8 cellular contexts compared by ENCODE assay signal in genomic region chr7:116953372-116953726, GRCh38. TPM values are rescaled to one million over a fixed set of nuclear protein-coding genes. Genes with fewer than 3 reads are reported as not detected.
DNase-seq lines count a peak whose midpoint lies in the region; ATAC-seq and TF ChIP-seq lines count a peak whose summit lies in the region.

A gene with protein sequence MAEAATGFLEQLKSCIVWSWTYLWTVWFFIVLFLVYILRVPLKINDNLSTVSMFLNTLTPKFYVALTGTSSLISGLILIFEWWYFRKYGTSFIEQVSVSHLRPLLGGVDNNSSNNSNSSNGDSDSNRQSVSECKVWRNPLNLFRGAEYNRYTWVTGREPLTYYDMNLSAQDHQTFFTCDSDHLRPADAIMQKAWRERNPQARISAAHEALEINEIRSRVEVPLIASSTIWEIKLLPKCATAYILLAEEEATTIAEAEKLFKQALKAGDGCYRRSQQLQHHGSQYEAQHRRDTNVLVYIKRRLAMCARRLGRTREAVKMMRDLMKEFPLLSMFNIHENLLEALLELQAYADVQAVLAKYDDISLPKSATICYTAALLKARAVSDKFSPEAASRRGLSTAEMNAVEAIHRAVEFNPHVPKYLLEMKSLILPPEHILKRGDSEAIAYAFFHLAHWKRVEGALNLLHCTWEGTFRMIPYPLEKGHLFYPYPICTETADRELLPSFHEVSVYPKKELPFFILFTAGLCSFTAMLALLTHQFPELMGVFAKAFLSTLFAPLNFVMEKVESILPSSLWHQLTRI (plus strand): TSS chr7:116953501. CDS start chr7:116953541, 40 bp downstream.

- H3K4me3 ChIP-seq in PC-3 (ENCODE audit: low read length) (peak within 1 kb of the TSS; percentile 82), fibroblast of lung (replicated peaks in 1 of 4; ENCODE audit: control extremely low read depth in 1 of 4, insufficient read depth in 1 of 4, low read depth in 3 of 4, low read length in 4 of 4) (peak within 1 kb of the TSS; percentile 48 to 95 (median 78))

- H3K9me2 ChIP-seq in PC-3 (replicated peaks; ENCODE audit: low read length) = no peaks in the 10 kb centered on the region

- H3F3A ChIP-seq in PC-3 (ENCODE audit: low read length, unreplicated experiment) = no peaks in the 10 kb centered on the region

- peak; percentile 54 for DNase-seq in CD14-positive monocyte (ENCODE audit: low spot score)
- DNase-seq in PC-3 = peak; percentile 68
- peak; percentile 35 for DNase-seq in activated T-helper 1 cell treated with anti-CD3 and anti-CD28 coated beads, Interleukin-12 subunit alpha, Interleukin-12 subunit beta, Interleukin-2, Interleukin-4 antibody, amounts not matched to agents 30 ng/mL and 10 ng/mL and 1 ng/mL, durations not matched to agents 14 hours and 24 hours and 36 hours (ENCODE audit: low spot score)
- peak; percentile 69 to 70 for DNase-seq in fibroblast of lung (ENCODE audit: low read depth in 2 of 2)
- DNase-seq in natural killer cell = peak; percentile 64
- peak; percentile 42 for DNase-seq in stimulated activated naive B cell treated with anti-CD40 and anti-IgM and Interleukin-4, amounts not matched to agents 10 μg/mL and 1 μg/mL and 100 μg/mL, for 72 hours

- TF ChIP-seq CTCF in CD14-positive monocyte (IDR thresholded peaks at IDR 0.05) (no peak), PC-3 (conservative IDR thresholded peaks at IDR 0.05; ENCODE audit: low read depth, low read length) (no peak), fibroblast of lung (conservative IDR thresholded peaks at IDR 0.05 in 1 of 2, IDR thresholded peaks at IDR 0.05 in 1 of 2; ENCODE audit: low read depth in 1 of 2, low read length in 2 of 2) (no peak), natural killer cell (IDR thresholded peaks at IDR 0.05) (no peak)

- H3K36me3 ChIP-seq in PC-3 (ENCODE audit: low read depth, low read length) (no peaks in the 10 kb centered on the region), fibroblast of lung (ENCODE audit: control insufficient read depth, insufficient read depth, low read length) (no peaks in the 10 kb centered on the region)

- H3K27me3 Mint-ChIP-seq in CD14-positive monocyte (ENCODE audit: low read depth in 3 of 3) (peaks cover 2 to 3% (median 2%) of the 10 kb centered on the region in 3 donors), natural killer cell (ENCODE audit: low read depth in 2 of 2) (peaks cover 7% of the 10 kb centered on the region in 2 donors)
- H3K27me3 Mint-ChIP-seq in activated T-helper 1 cell treated with anti-CD3 and anti-CD28 coated beads, Interleukin-12 subunit alpha, Interleukin-12 subunit beta, Interleukin-2, Interleukin-4 antibody, amounts not matched to agents 30 ng/mL and 10 ng/mL and 1 ng/mL, durations not matched to agents 14 hours and 24 hours and 36 hours (ENCODE audit: insufficient read depth) = peaks cover 18% of the 10 kb centered on the region
- peaks cover 15 to 29% of the 10 kb centered on the region in 2 donors for H3K27me3 Mint-ChIP-seq in stimulated activated naive B cell treated with anti-CD40 and anti-IgM and Interleukin-4, amounts not matched to agents 10 μg/mL and 1 μg/mL and 100 μg/mL, for 72 hours

- H3K79me2 ChIP-seq in PC-3 (ENCODE audit: low read length) (peaks cover 44% of the 10 kb centered on the region), fibroblast of lung (ENCODE audit: control insufficient read depth, insufficient read depth, low read length) (peaks cover 23% of the 10 kb centered on the region)

- no TSS peak for BruUV-seq in PC-3 (replicated peaks; lab: Mats Ljungman, UMichigan)

- H4K20me1 ChIP-seq in PC-3 (ENCODE audit: low read length) (no peaks in the 10 kb centered on the region), fibroblast of lung (ENCODE audit: control insufficient read depth, extremely low read depth, insufficient read depth, low read length) (no peaks in the 10 kb centered on the region)

- intact Hi-C loops in CD14-positive monocyte (cut with micrococcal nuclease) (no loop called here), PC-3 (cut with micrococcal nuclease) (no loop called here), natural killer cell (cut with micrococcal nuclease) (loop anchor here (2.0 kb wide), 2 partner anchors 23 to 91 kb away; partner anchors contain the start of gene CAPZA2)
- intact Hi-C loops in activated T-helper 1 cell treated with anti-CD3 and anti-CD28 coated beads, Interleukin-12 subunit alpha, Interleukin-12 subunit beta, Interleukin-2, Interleukin-4 antibody, amounts not matched to agents 30 ng/mL and 10 ng/mL and 1 ng/mL, durations not matched to agents 14 hours and 24 hours and 36 hours (cut with micrococcal nuclease) = loop anchor here (1.0 to 5.0 kb wide), 3 partner anchors 22 to 1229 kb away; partner anchors contain the start of genes CAPZA2 and LSM8

- POLR2A ChIA-PET in PC-3 (lab: Charles Lee; ENCODE audit: unreplicated experiment) = no interaction called here

- H3K4me1 ChIP-seq in PC-3 (ENCODE audit: insufficient read depth, low read length) (peaks cover 28% of the 10 kb centered on the region), fibroblast of lung (ENCODE audit: control insufficient read depth, extremely low read depth, insufficient read depth, low read length) (no peaks in the 10 kb centered on the region)

- H2AFZ ChIP-seq in PC-3 (ENCODE audit: low read length) (peak within 1 kb of the TSS; percentile 96), fibroblast of lung (ENCODE audit: low read length) (peak within 1 kb of the TSS; percentile 94)

- H3K27ac Mint-ChIP-seq in CD14-positive monocyte = peak within 1 kb of the TSS; percentile 80 to 94 (median 90)
- peak within 1 kb of the TSS; percentile 87 for H3K27ac Mint-ChIP-seq in activated T-helper 1 cell treated with anti-CD3 and anti-CD28 coated beads, Interleukin-12 subunit alpha, Interleukin-12 subunit beta, Interleukin-2, Interleukin-4 antibody, amounts not matched to agents 30 ng/mL and 10 ng/mL and 1 ng/mL, durations not matched to agents 14 hours and 24 hours and 36 hours
- H3K27ac Mint-ChIP-seq in natural killer cell = peak within 1 kb of the TSS; percentile 81 to 84
- peak within 1 kb of the TSS; percentile 67 for H3K27ac Mint-ChIP-seq in stimulated activated naive B cell treated with anti-CD40 and anti-IgM and Interleukin-4, amounts not matched to agents 10 μg/mL and 1 μg/mL and 100 μg/mL, for 72 hours

- ATAC-seq in GM19351 (IDR thresholded peaks at IDR 0.05; ENCODE audit: unreplicated experiment) (peak; percentile 29), HG03520 (IDR thresholded peaks at IDR 0.05; ENCODE audit: unreplicated experiment) (peak; percentile 32), PC-3 (peak; percentile 61), natural killer cell (peak; percentile 84 to 87 (median 84))
- ATAC-seq in stimulated activated naive B cell treated with anti-CD40 and anti-IgM and Interleukin-4, amounts not matched to agents 10 μg/mL and 1 μg/mL and 100 μg/mL, for 72 hours (replicated peaks) = peak; percentile 65 to 68

- peaks cover 31% of the 10 kb centered on the region for H3K4me1 Mint-ChIP-seq in CD14-positive monocyte
- peaks cover 12% of the 10 kb centered on the region for H3K4me1 Mint-ChIP-seq in activated T-helper 1 cell treated with anti-CD3 and anti-CD28 coated beads, Interleukin-12 subunit alpha, Interleukin-12 subunit beta, Interleukin-2, Interleukin-4 antibody, amounts not matched to agents 30 ng/mL and 10 ng/mL and 1 ng/mL, durations not matched to agents 14 hours and 24 hours and 36 hours (ENCODE audit: low read depth)
- H3K4me1 Mint-ChIP-seq in natural killer cell = peaks cover 21% of the 10 kb centered on the region in 2 donors
- peaks cover 11 to 16% of the 10 kb centered on the region in 2 donors for H3K4me1 Mint-ChIP-seq in stimulated activated naive B cell treated with anti-CD40 and anti-IgM and Interleukin-4, amounts not matched to agents 10 μg/mL and 1 μg/mL and 100 μg/mL, for 72 hours

- peaks cover 0 to 6% (median 2%) of the 10 kb centered on the region in 7 donors for H3K9me3 Mint-ChIP-seq in CD14-positive monocyte
- no peaks in the 10 kb centered on the region for H3K9me3 Mint-ChIP-seq in activated T-helper 1 cell treated with anti-CD3 and anti-CD28 coated beads, Interleukin-12 subunit alpha, Interleukin-12 subunit beta, Interleukin-2, Interleukin-4 antibody, amounts not matched to agents 30 ng/mL and 10 ng/mL and 1 ng/mL, durations not matched to agents 14 hours and 24 hours and 36 hours
- no peaks in the 10 kb centered on the region for H3K9me3 Mint-ChIP-seq in natural killer cell
- no peaks in the 10 kb centered on the region for H3K9me3 Mint-ChIP-seq in stimulated activated naive B cell treated with anti-CD40 and anti-IgM and Interleukin-4, amounts not matched to agents 10 μg/mL and 1 μg/mL and 100 μg/mL, for 72 hours

- H3K27me3 ChIP-seq in PC-3 (ENCODE audit: low read length) = no peaks in the 10 kb centered on the region
- no peaks in the 10 kb centered on the region for H3K27me3 ChIP-seq in fibroblast of lung (ENCODE audit: control insufficient read depth, insufficient read depth, low read length)

- H3K36me3 Mint-ChIP-seq in CD14-positive monocyte (no peaks in the 10 kb centered on the region), natural killer cell (no peaks in the 10 kb centered on the region)
- H3K36me3 Mint-ChIP-seq in activated T-helper 1 cell treated with anti-CD3 and anti-CD28 coated beads, Interleukin-12 subunit alpha, Interleukin-12 subunit beta, Interleukin-2, Interleukin-4 antibody, amounts not matched to agents 30 ng/mL and 10 ng/mL and 1 ng/mL, durations not matched to agents 14 hours and 24 hours and 36 hours (ENCODE audit: low read depth) = peaks cover 4% of the 10 kb centered on the region
- no peaks in the 10 kb centered on the region for H3K36me3 Mint-ChIP-seq in stimulated activated naive B cell treated with anti-CD40 and anti-IgM and Interleukin-4, amounts not matched to agents 10 μg/mL and 1 μg/mL and 100 μg/mL, for 72 hours

- H3K4me3 Mint-ChIP-seq in CD14-positive monocyte (peak within 1 kb of the TSS; percentile 99), natural killer cell (peak within 1 kb of the TSS; percentile 90)
- H3K4me3 Mint-ChIP-seq in activated T-helper 1 cell treated with anti-CD3 and anti-CD28 coated beads, Interleukin-12 subunit alpha, Interleukin-12 subunit beta, Interleukin-2, Interleukin-4 antibody, amounts not matched to agents 30 ng/mL and 10 ng/mL and 1 ng/mL, durations not matched to agents 14 hours and 24 hours and 36 hours = peak within 1 kb of the TSS; percentile 93
- peak within 1 kb of the TSS; percentile 84 to 85 for H3K4me3 Mint-ChIP-seq in stimulated activated naive B cell treated with anti-CD40 and anti-IgM and Interleukin-4, amounts not matched to agents 10 μg/mL and 1 μg/mL and 100 μg/mL, for 72 hours

- CTCF ChIA-PET in PC-3 (lab: Charles Lee) = interaction anchor here (1.1 to 1.4 kb wide), 2 partner anchors 23 to 174 kb away, joined by 3 to 6 read pairs; no protein-coding TSS in a partner anchor

- H3K9ac ChIP-seq in PC-3 (ENCODE audit: low read length) (peak within 1 kb of the TSS; percentile 92), fibroblast of lung (ENCODE audit: insufficient read depth, low read length) (peak within 1 kb of the TSS; percentile 97)

- H3K4me2 ChIP-seq in PC-3 (ENCODE audit: low read length) (peak within 1 kb of the TSS; percentile 98), fibroblast of lung (ENCODE audit: extremely low read depth, insufficient read depth, low read length) (peak within 1 kb of the TSS; percentile 91)

- H3K27ac ChIP-seq in PC-3 (ENCODE audit: low read length) = peak within 1 kb of the TSS; percentile 79
- H3K27ac ChIP-seq in fibroblast of lung (ENCODE audit: insufficient read depth, low read length) = peak within 1 kb of the TSS; percentile 90

- H3K9me3 ChIP-seq in PC-3 (ENCODE audit: low read length) (no peaks in the 10 kb centered on the region), fibroblast of lung (ENCODE audit: control insufficient read depth, insufficient read depth, low read depth, low read length) (no peaks in the 10 kb centered on the region)

RNA-seq across cellular contexts. Expression of the gene that starts here (rescaled TPM):
- polyA plus RNA-seq in CD14-positive monocyte (1 to 10 TPM; 3.6 to 5.5 TPM), fibroblast of lung (25.3 and 28.6 TPM in 2 replicates)
- total RNA-seq in PC-3 (2014; rRNA removed) (13.1 and 19.7 TPM in 2 replicates), fibroblast of lung (17.5 and 20.0 TPM in 2 replicates), natural killer cell (10 to 100 TPM in 2 of 3 donors, 1 to 10 TPM in 1; 9.8 to 15.7 (median 12.9) TPM)
- 4.5 and 5.8 TPM in 2 replicates for total RNA-seq in activated T-helper 1 cell treated with anti-CD3 and anti-CD28 coated beads, Interleukin-12 subunit alpha, Interleukin-12 subunit beta, Interleukin-2, Interleukin-4 antibody, amounts not matched to agents 30 ng/mL and 10 ng/mL and 1 ng/mL, durations not matched to agents 14 hours and 24 hours and 36 hours
- 16.7 and 17.3 TPM in 2 replicates for polyA plus RNA-seq in fibroblast of lung (2012)
- 5.9 and 13.9 TPM in 2 replicates for polyA minus RNA-seq in fibroblast of lung (ENCODE audit: low replicate concordance)

Comparison
In these comparisons a context has a peak if more than half of its experiments do, and no peak if none do; other contexts are left out.
1. Peak in every context shown above with its lines: DNase-seq, ATAC-seq, H3K4me3 ChIP-seq and H3K27ac ChIP-seq.
2. ATAC-seq: peak in every context shown above with its lines; median percentile 84 in natural killer cell; 66 in stimulated activated naive B cell treated with anti-CD40 and anti-IgM and Interleukin-4, amounts not matched to agents 10 μg/mL and 1 μg/mL and 100 μg/mL, for 72 hours; 61 in PC-3; 32 in HG03520; 29 in GM19351.
3. intact Hi-C loops: an anchor here in activated T-helper 1 cell treated with anti-CD3 and anti-CD28 coated beads, Interleukin-12 subunit alpha, Interleukin-12 subunit beta, Interleukin-2, Interleukin-4 antibody, amounts not matched to agents 30 ng/mL and 10 ng/mL and 1 ng/mL, durations not matched to agents 14 hours and 24 hours and 36 hours (1.0 to 5.0 kb wide) and natural killer cell (2.0 kb wide); none called in CD14-positive monocyte and PC-3.